ENCODE assay signal across 7 cellular contexts in the genomic region with DNA sequence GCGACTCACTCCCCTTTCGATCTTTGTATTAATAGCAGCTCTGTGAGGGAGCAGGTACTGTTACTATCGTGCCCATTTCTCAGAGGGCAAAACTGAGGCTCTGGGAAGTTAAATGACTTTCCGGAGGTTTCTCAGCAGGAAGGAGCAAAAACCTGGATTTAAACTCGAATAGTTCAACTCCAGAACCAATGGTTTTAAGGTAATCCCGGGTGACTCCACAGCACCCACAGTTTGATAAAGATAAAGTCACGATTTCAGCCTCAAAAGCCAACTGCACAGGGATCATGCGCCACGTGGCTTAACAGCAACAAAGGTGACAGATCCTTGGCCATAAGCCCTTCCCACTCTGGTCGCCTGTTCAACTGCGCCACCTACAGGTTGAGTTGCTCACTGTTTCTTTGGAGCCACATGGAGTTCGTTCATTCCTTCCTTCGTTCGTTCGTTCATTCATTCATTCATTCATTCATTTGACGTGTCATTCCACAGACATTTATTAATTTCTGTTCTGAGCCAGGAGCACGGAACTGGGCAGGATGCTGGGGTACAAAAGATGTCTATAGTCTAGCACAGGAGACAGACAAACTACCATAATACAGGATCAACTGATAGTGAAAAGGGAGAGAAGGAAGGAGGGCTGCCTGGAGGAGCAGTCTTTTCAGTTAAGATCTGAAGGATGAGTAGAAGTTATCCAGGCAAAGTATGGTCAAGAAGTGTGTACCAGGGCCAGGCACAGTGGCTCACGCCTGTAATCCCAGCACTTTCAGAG.
DNase-seq lines count a peak whose midpoint lies in the region; ATAC-seq and TF ChIP-seq lines count a peak whose summit lies in the region.

No MANE protein-coding gene starts in this region.

- CTCF ChIA-PET in mammary epithelial cell (lab: Charles Lee; ENCODE audit: low non-redundant PET), result no interaction called here

- no peaks in the 10 kb centered on the region for H3K9me3 ChIP-seq in mammary epithelial cell (replicated peaks; ENCODE audit: insufficient read depth, low read length)

- TF ChIP-seq CTCF in KMS-11 (conservative IDR thresholded peaks at IDR 0.05; ENCODE audit: low read depth, low read length) (peak; percentile 91), mammary epithelial cell (conservative IDR thresholded peaks at IDR 0.05 in 1 of 2, IDR thresholded peaks at IDR 0.05 in 1 of 2; ENCODE audit: extremely low read depth in 1 of 2, insufficient read depth in 1 of 2, low read depth in 1 of 2, low read length in 2 of 2) (peak; percentile 84 to 90), kidney epithelial cell (IDR thresholded peaks at IDR 0.05; ENCODE audit: insufficient read depth, low read length, poor library complexity, severe bottlenecking) (peak; percentile 55)

- H3K27ac ChIP-seq in KMS-11 (no peak overlapping the region), mammary epithelial cell (ENCODE audit: insufficient read depth, low read depth, low read length) (no peak overlapping the region)

- BruUV-seq in mammary epithelial cell (replicated peaks; lab: Mats Ljungman, UMichigan), result no TSS peak

- H3K36me3 ChIP-seq in KMS-11 (ENCODE audit: insufficient read depth) (no peaks in the 10 kb centered on the region), mammary epithelial cell (ENCODE audit: insufficient read depth, low read length) (no peaks in the 10 kb centered on the region), kidney epithelial cell (ENCODE audit: control insufficient read depth, insufficient read depth, low read length) (no peaks in the 10 kb centered on the region)

- dilution Hi-C loops in mammary epithelial cell (cut with HindIII; ENCODE audit: low sequenced_read_pairs), result no loop called here

- H3K4me3 ChIP-seq in KMS-11 (IDR thresholded peaks at IDR 0.05; ENCODE audit: insufficient read depth, low read depth, low read length), result no peak overlapping the region
- H3K4me3 ChIP-seq in mammary epithelial cell (replicated peaks in 1 of 3; ENCODE audit: insufficient read depth in 1 of 3, low read depth in 2 of 3, low read length in 3 of 3), result no peak overlapping the region
- no peak overlapping the region for H3K4me3 ChIP-seq in kidney epithelial cell (ENCODE audit: low read depth, low read length)

- H3K27me3 ChIP-seq in KMS-11 (ENCODE audit: insufficient read depth, low read depth) (no peaks in the 10 kb centered on the region), mammary epithelial cell (ENCODE audit: insufficient read depth, low read length) (no peaks in the 10 kb centered on the region), kidney epithelial cell (ENCODE audit: control insufficient read depth, insufficient read depth, low read length) (peaks cover 14% of the 10 kb centered on the region)

- H2AFZ ChIP-seq in KMS-11 (ENCODE audit: low read depth), result peak overlapping the region; percentile 27
- peak overlapping the region; percentile 50 for H2AFZ ChIP-seq in mammary epithelial cell (ENCODE audit: low read depth, low read length)

- intact Hi-C loops in mammary epithelial cell (cut with micrococcal nuclease), result loop anchor here (1.0 kb wide), 3 partner anchors 29 to 134 kb away; a partner anchor contains a TSS

- ATAC-seq in HG02759 (IDR thresholded peaks at IDR 0.05; ENCODE audit: unreplicated experiment), result no peak

- H4K20me1 ChIP-seq in KMS-11 (ENCODE audit: insufficient read depth), result no peaks in the 10 kb centered on the region
- no peaks in the 10 kb centered on the region for H4K20me1 ChIP-seq in mammary epithelial cell (ENCODE audit: insufficient read depth, low read length)

- H3K9ac ChIP-seq in KMS-11 (no peak overlapping the region), mammary epithelial cell (ENCODE audit: insufficient read depth, low read length) (no peak overlapping the region)

- H3K4me1 ChIP-seq in KMS-11 (ENCODE audit: low read depth, poor library complexity, severe bottlenecking) (no peaks in the 10 kb centered on the region), mammary epithelial cell (ENCODE audit: insufficient read depth, low read length) (peaks cover 8% of the 10 kb centered on the region)

- 10% methylated on average over 16 of the region's 18 CpGs for WGBS in mammary epithelial cell (ENCODE audit: low coverage, missing lambda C conversion rate)

- in situ Hi-C loops in mammary epithelial cell (cut with MboI; ENCODE audit: low sequenced_read_pairs in 2 of 2), result loop anchor here in 1 of 2 donors (5.0 kb wide), 1 partner anchor 51 kb away; no protein-coding TSS in a partner anchor

- peak; percentile 47 for DNase-seq in GDM1 (lab: John Stamatoyannopoulos, UW)
- peak; percentile 19 for DNase-seq in T follicular helper cell (ENCODE audit: low read depth)
- DNase-seq in mammary epithelial cell, result peak; percentile 73
- DNase-seq in kidney epithelial cell (ENCODE audit: low read depth), result no peak
- peak; percentile 5 to 17 for DNase-seq in stimulated activated CD4-positive, alpha-beta T cell treated with anti-CD3 and anti-CD28 coated beads, Interleukin-1b, Interleukin-23, amount 100 ng/mL, for 4 hours (ENCODE audit: low read depth in 2 of 2)

- H3K4me2 ChIP-seq in KMS-11 (no peak overlapping the region; the same call in 1 of the 2 replicates), mammary epithelial cell (ENCODE audit: insufficient read depth, low read depth, low read length) (peak overlapping the region; percentile 62)

- H3K79me2 ChIP-seq in KMS-11 (ENCODE audit: insufficient read depth, low read depth) (no peaks in the 10 kb centered on the region), mammary epithelial cell (ENCODE audit: insufficient read depth, low read length) (no peaks in the 10 kb centered on the region)
